ENCODE assay signal across 22 cellular contexts in the genomic region with DNA sequence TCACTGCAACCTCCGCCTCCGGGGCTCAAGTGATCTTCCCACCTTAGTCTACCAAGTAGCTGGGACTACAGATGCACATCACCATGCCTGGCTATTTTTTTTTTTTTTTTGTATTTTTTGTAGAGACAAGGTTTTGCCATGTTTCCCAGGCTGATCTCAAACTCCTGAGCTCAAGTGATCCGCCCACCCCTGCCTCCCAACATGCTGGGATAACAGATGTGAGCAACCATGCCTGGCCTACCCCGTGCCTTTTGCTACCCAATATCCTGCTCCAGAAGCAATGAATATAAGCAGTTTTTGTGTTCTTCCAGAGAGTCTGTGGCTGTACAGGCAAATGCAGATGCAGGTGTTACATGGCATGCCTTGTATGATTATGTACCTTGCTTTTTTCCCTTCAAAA.
"Had no signal": no experiment of that assay in that cellular context is flagged by ENCODE, and none has a peak within 500 bp of the region (broad histone marks: within the 10 kb centered on the region; RNA-seq: fewer than 3 reads in every experiment).

No MANE protein-coding gene starts in this region.

- H3K4me2 ChIP-seq: hepatocyte had no signal

- H3K27me3 Mint-ChIP-seq: naive B cell had no signal

- H3K27ac ChIP-seq: esophagus squamous epithelium, gastroesophageal sphincter, hepatocyte, parathyroid adenoma, prostate gland, right lobe of liver, tibial artery, upper lobe of left lung, uterus had no signal

- H3K36me3 Mint-ChIP-seq: naive B cell had no signal

- H3K9me3 ChIP-seq: esophagus squamous epithelium, gastroesophageal sphincter, prostate gland, right lobe of liver, tibial artery, upper lobe of left lung, uterus had no signal

- H3K36me3 ChIP-seq: esophagus squamous epithelium, gastroesophageal sphincter, prostate gland, right lobe of liver, tibial artery, upper lobe of left lung, uterus had no signal

- H3K4me3 ChIP-seq: esophagus squamous epithelium, gastroesophageal sphincter, hepatocyte, lung, prostate gland, right lobe of liver, tibial artery, upper lobe of left lung, uterus had no signal

- H3K4me1 ChIP-seq: parathyroid adenoma, uterus had no signal

- H3K9me3 Mint-ChIP-seq: naive B cell; nephron; stimulated activated effector memory CD8-positive, alpha-beta T cell treated with anti-CD3 and anti-CD28 coated beads, Interleukin-12 subunit alpha, Interleukin-12 subunit beta, amount 100 ng/mL, for 72 hours had no signal

- DNase-seq: dermis blood vessel endothelial cell; esophagus squamous epithelium; foreskin fibroblast; kidney; left cardiac atrium; left ventricle myocardium superior; mesenchymal stem cell; naive B cell; stimulated activated CD4-positive, alpha-beta T cell treated with anti-CD3 and anti-CD28 coated beads, Interleukin-4, amount 100 ng/mL, for 1 hour; stimulated activated CD8-positive, alpha-beta memory T cell treated with anti-CD3 and anti-CD28 coated beads, Interleukin-4, amount 100 ng/mL, for 48 hours; stimulated activated naive CD8-positive, alpha-beta T cell treated with anti-CD3 and anti-CD28 coated beads, Interleukin-15, Interleukin-2, amounts not matched to agents 100 U/mL and 50 U/mL, for 24 hours; tibial artery; upper lobe of left lung; uterus had no signal

- H3K27me3 ChIP-seq: esophagus squamous epithelium, gastroesophageal sphincter, hepatocyte, right lobe of liver, tibial artery, upper lobe of left lung, uterus had no signal

- H3K9ac ChIP-seq: parathyroid adenoma had no signal

- ATAC-seq: gastroesophageal sphincter; left cardiac atrium; left ventricle myocardium superior; right lobe of liver; stimulated activated effector memory CD8-positive, alpha-beta T cell treated with anti-CD3 and anti-CD28 coated beads, Interleukin-12 subunit alpha, Interleukin-12 subunit beta, amount 100 ng/mL, for 72 hours; stimulated activated naive CD8-positive, alpha-beta T cell treated with anti-CD3 and anti-CD28 coated beads, Interleukin-15, Interleukin-2, amounts not matched to agents 100 U/mL and 50 U/mL, for 24 hours had no signal

- H3K27ac Mint-ChIP-seq: naive B cell; nephron; stimulated activated effector memory CD8-positive, alpha-beta T cell treated with anti-CD3 and anti-CD28 coated beads, Interleukin-12 subunit alpha, Interleukin-12 subunit beta, amount 100 ng/mL, for 72 hours had no signal

- H3K4me3 Mint-ChIP-seq: naive B cell; nephron; stimulated activated effector memory CD8-positive, alpha-beta T cell treated with anti-CD3 and anti-CD28 coated beads, Interleukin-12 subunit alpha, Interleukin-12 subunit beta, amount 100 ng/mL, for 72 hours had no signal
